9 cellular contexts compared by ENCODE assay signal in genomic region chr19:18233224-18233825, GRCh38. TPM values are rescaled to one million over a fixed set of nuclear protein-coding genes. Genes with fewer than 3 reads are reported as not detected.
A peak's percentile ranks its signal among the peaks of the same experiment; 100 is the strongest.
DNase-seq lines count a peak whose midpoint lies in the region; ATAC-seq and TF ChIP-seq lines count a peak whose summit lies in the region.
"Had no signal": no experiment of that assay in that cellular context is flagged by ENCODE, and none has a peak within 500 bp of the region (broad histone marks: within the 10 kb centered on the region; RNA-seq: fewer than 3 reads in every experiment).

No MANE protein-coding gene starts in this region.

- no peak overlapping the region for H2BK15ac ChIP-seq in mesenchymal stem cell (ENCODE audit: low read depth, poor library complexity, severe bottlenecking)

- peaks cover 0 to 12% (median 3%) of the 10 kb centered on the region in 12 donors for H3K9me3 ChIP-seq in heart left ventricle
- H3K9me3 ChIP-seq in right atrium auricular region: peaks cover 0 to 12% of the 10 kb centered on the region in 2 donors
- no peaks in the 10 kb centered on the region for H3K9me3 ChIP-seq in SK-N-SH
- H3K9me3 ChIP-seq in mesenchymal stem cell (ENCODE audit: control insufficient read depth, low read length): no peaks in the 10 kb centered on the region
- H3K9me3 ChIP-seq: neutrophil had no signal

- in situ Hi-C loops in T47D (cut with HindIII; ENCODE audit: low pct_unique_long_range_greater_than_20kb, low sequenced_read_pairs): no loop called here

- 15 to 21% (median 17%) methylated on average over 35 to 37 of the region's 37 CpGs for WGBS in heart left ventricle, 4 donors
- WGBS in SK-N-SH (ENCODE audit: low lambda C conversion rate): 29% methylated on average over 33 of the region's 37 CpGs
- WGBS in mesenchymal stem cell: 25% methylated on average over 30 of the region's 37 CpGs

- DNase-seq in heart left ventricle (peak in 4 of 5 donors; percentile 32 to 69 (median 45)), right atrium auricular region (ENCODE audit: low spot score) (no peak), SK-N-SH (peak; percentile 83), T47D (ENCODE audit: low read depth in 1 of 2, low spot score in 1 of 2) (peak; percentile 77 to 78), mesenchymal stem cell (peak; percentile 63), NCI-H1436 (lab: John Stamatoyannopoulos, UW) (no peak), middle frontal gyrus (ENCODE audit: extremely low spot score, low spot score) (no peak)

- H2AFZ ChIP-seq in SK-N-SH (ENCODE audit: low read depth): no peak overlapping the region
- H2AFZ ChIP-seq in mesenchymal stem cell (ENCODE audit: low read depth, low read length): no peak overlapping the region

- no peaks in the 10 kb centered on the region for H3K36me3 ChIP-seq in heart left ventricle
- H3K36me3 ChIP-seq in right atrium auricular region: no peaks in the 10 kb centered on the region
- H3K36me3 ChIP-seq in SK-N-SH (replicated peaks in 1 of 2; ENCODE audit: control insufficient read depth in 1 of 2, insufficient read depth in 2 of 2, low read length in 1 of 2): no peaks in the 10 kb centered on the region
- no peaks in the 10 kb centered on the region for H3K36me3 ChIP-seq in mesenchymal stem cell (ENCODE audit: control insufficient read depth in 1 of 2, insufficient read depth in 2 of 2, low read depth in 1 of 2, low read length in 2 of 2)
- H3K36me3 ChIP-seq: neutrophil had no signal

- H2BK5ac ChIP-seq in mesenchymal stem cell (ENCODE audit: low read depth, low read length, poor library complexity, severe bottlenecking): no peak overlapping the region

- POLR2A ChIA-PET in SK-N-SH (lab: Yijun Ruan, JAX): interaction anchor here (0.9 to 1.8 kb wide), 4 partner anchors 9 to 183 kb away, joined by 3 to 7 read pairs (median 4); no protein-coding TSS in a partner anchor

- no peak for TF ChIP-seq EP300 in SK-N-SH (IDR thresholded peaks at IDR 0.05; ENCODE audit: borderline replicate concordance in 1 of 2, low read depth in 1 of 2, low read length in 1 of 2)

- H3K4me3 ChIP-seq in heart left ventricle (no peak overlapping the region), right atrium auricular region (no peak overlapping the region), SK-N-SH (ENCODE audit: low read depth in 2 of 2, low read length in 1 of 2) (peak overlapping the region; percentile 35 to 42; a peak in 3 of 4 replicates), mesenchymal stem cell (ENCODE audit: insufficient read depth in 1 of 2, low read depth in 1 of 2, low read length in 2 of 2) (no peak overlapping the region)

- peak in 3 of 4 donors; percentile 43 to 57 (median 43) for ATAC-seq in heart left ventricle
- no peak for ATAC-seq in GM19328 (IDR thresholded peaks at IDR 0.05; ENCODE audit: unreplicated experiment)

- H3K4me1 ChIP-seq in heart left ventricle (peaks cover 0 to 17% (median 2%) of the 10 kb centered on the region in 12 donors), right atrium auricular region (peaks cover 0 to 9% of the 10 kb centered on the region in 2 donors), SK-N-SH (ENCODE audit: control insufficient read depth in 1 of 2, insufficient read depth in 2 of 2, low read depth in 1 of 2, low read length in 1 of 2) (peaks cover 0 to 11% of the 10 kb centered on the region in 2 experiments; a peak in 1 of 4 replicates), mesenchymal stem cell (ENCODE audit: control insufficient read depth, insufficient read depth, low read depth, low read length) (peaks cover 7% of the 10 kb centered on the region)

- H2BK12ac ChIP-seq in mesenchymal stem cell (ENCODE audit: low read length in 2 of 2): no peak overlapping the region

- TF ChIP-seq CTCF in heart left ventricle (IDR thresholded peaks at IDR 0.05) (no peak), right atrium auricular region (IDR thresholded peaks at IDR 0.05) (no peak), SK-N-SH (IDR thresholded peaks at IDR 0.05) (no peak)

- H3K9ac ChIP-seq in SK-N-SH: no peak overlapping the region
- H3K9ac ChIP-seq in mesenchymal stem cell (ENCODE audit: low read length): no peak overlapping the region

- intact Hi-C loops in heart left ventricle (cut with DNase I): no loop called here

- no peak overlapping the region for H3K18ac ChIP-seq in mesenchymal stem cell (ENCODE audit: low read depth in 1 of 2, low read length in 2 of 2)

- no peak for TF ChIP-seq POLR2A in heart left ventricle (IDR thresholded peaks at IDR 0.05)

- no peak for TF ChIP-seq RAD21 in SK-N-SH (IDR thresholded peaks at IDR 0.05; ENCODE audit: low read length)

- H3K79me2 ChIP-seq in SK-N-SH (ENCODE audit: insufficient read depth): no peaks in the 10 kb centered on the region

- no peak overlapping the region for H4K8ac ChIP-seq in mesenchymal stem cell (ENCODE audit: low read length)

- no peak overlapping the region for H3K4ac ChIP-seq in mesenchymal stem cell (ENCODE audit: low read depth in 1 of 2, low read length in 2 of 2)

- CTCF ChIA-PET in SK-N-SH (lab: Yijun Ruan, JAX): interaction anchor here (0.7 to 4.6 kb wide), 17 partner anchors 11 to 941 kb away, joined by 3 to 82 read pairs (median 8); partner anchors contain the start of genes LSM4, MPV17L2, RAB3A and SSBP4

- no peak overlapping the region for H3K23ac ChIP-seq in mesenchymal stem cell (ENCODE audit: low read length in 2 of 2)

- no peak overlapping the region for H2AK5ac ChIP-seq in mesenchymal stem cell (ENCODE audit: low read length, severe bottlenecking)

- H4K20me1 ChIP-seq in SK-N-SH (ENCODE audit: insufficient read depth): no peaks in the 10 kb centered on the region

- H4K91ac ChIP-seq in mesenchymal stem cell (ENCODE audit: low read length): no peak overlapping the region

- no peaks in the 10 kb centered on the region for H3F3A ChIP-seq in SK-N-SH (replicated peaks; ENCODE audit: insufficient read depth)

- H3K9me2 ChIP-seq in SK-N-SH: no peaks in the 10 kb centered on the region

- H3K27ac ChIP-seq in heart left ventricle (no peak overlapping the region), right atrium auricular region (no peak overlapping the region), SK-N-SH (ENCODE audit: low read depth in 2 of 2, low read length in 1 of 2) (no peak overlapping the region; a peak in 1 of 4 replicates), mesenchymal stem cell (ENCODE audit: low read length, poor library complexity, severe bottlenecking) (no peak overlapping the region)
- H3K27ac ChIP-seq: neutrophil had no signal

- no peak overlapping the region for H2BK120ac ChIP-seq in mesenchymal stem cell (ENCODE audit: low read depth, low read length)

- no peaks in the 10 kb centered on the region for H3K79me1 ChIP-seq in mesenchymal stem cell (replicated peaks; ENCODE audit: low read length, poor library complexity, severe bottlenecking)

- H3K27me3 ChIP-seq in heart left ventricle (peaks cover 2 to 65% (median 24%) of the 10 kb centered on the region in 9 donors), right atrium auricular region (no peaks in the 10 kb centered on the region), SK-N-SH (ENCODE audit: insufficient read depth) (no peaks in the 10 kb centered on the region), mesenchymal stem cell (ENCODE audit: control insufficient read depth in 1 of 2, insufficient read depth in 1 of 2, low read length in 2 of 2) (peaks cover 39 to 72% of the 10 kb centered on the region in 2 experiments)

- H3K14ac ChIP-seq in mesenchymal stem cell (ENCODE audit: low read length in 2 of 2): no peak overlapping the region

- H3K4me2 ChIP-seq in SK-N-SH (no peak overlapping the region; the same call in 1 of the 2 replicates), mesenchymal stem cell (ENCODE audit: low read length, poor library complexity, severe bottlenecking) (no peak overlapping the region)

RNA-seq across cellular contexts. Expression of gene PDE4C, which starts 7.1 kb away (rescaled TPM):
- 1 to 10 TPM in 5 of 9 donors, under 1 TPM in 3, not detected in 1; 0.16 to 3.6 (median 1.1) TPM for total RNA-seq in heart left ventricle
- 1 to 10 TPM in 1 of 2 donors, under 1 TPM in 1; 0.82 to 4.6 TPM for polyA plus RNA-seq in heart left ventricle
- total RNA-seq in right atrium auricular region: 1 to 10 TPM in 1 of 2 donors, not detected in 1; 1.4 TPM
- 0.36 and 1.0 TPM in 2 replicates for polyA plus RNA-seq in SK-N-SH (2012; rRNA removed)
- 0.05 and 0.26 TPM in 2 replicates for polyA plus RNA-seq in SK-N-SH (2012; cell fraction: cytosol; rRNA removed)
- 4.1 and 8.2 TPM in 2 replicates for polyA plus RNA-seq in SK-N-SH (2012; cell fraction: nucleus; rRNA removed)
- polyA plus RNA-seq in mesenchymal stem cell (2013, experiment 1 of 2): 0.04 TPM
- polyA plus RNA-seq in mesenchymal stem cell (2013, experiment 2 of 2): not detected

RNA-seq across cellular contexts. Expression of gene RAB3A, which starts 29.5 kb away (rescaled TPM):
- total RNA-seq in heart left ventricle: 10 to 100 TPM in 8 of 9 donors, 1 to 10 TPM in 1; 6.9 to 39.2 (median 31.5) TPM
- 10 to 100 TPM; 17.2 to 20.1 TPM for polyA plus RNA-seq in heart left ventricle
- 10 to 100 TPM in 1 of 2 donors, 1 to 10 TPM in 1; 8.6 to 27.0 TPM for total RNA-seq in right atrium auricular region
- polyA plus RNA-seq in SK-N-SH (2012; rRNA removed): 9.1 and 9.7 TPM in 2 replicates
- polyA plus RNA-seq in SK-N-SH (2012; cell fraction: cytosol; rRNA removed): 7.7 and 10.0 TPM in 2 replicates
- polyA plus RNA-seq in SK-N-SH (2012; cell fraction: nucleus; rRNA removed): 13.1 and 19.6 TPM in 2 replicates
- 5.6 TPM for polyA plus RNA-seq in mesenchymal stem cell (2013, experiment 1 of 2)
- polyA plus RNA-seq in mesenchymal stem cell (2013, experiment 2 of 2): 5.8 TPM

RNA-seq across cellular contexts. Expression of gene MPV17L2, which starts 40.3 kb away (rescaled TPM):
- total RNA-seq in heart left ventricle (10 to 100 TPM; 10.6 to 37.4 (median 14.8) TPM), right atrium auricular region (10 to 100 TPM; 28.3 to 40.8 TPM)
- polyA plus RNA-seq in heart left ventricle (10 to 100 TPM; 24.7 to 59.3 TPM), SK-N-SH (2012; rRNA removed) (17.5 and 20.6 TPM in 2 replicates)
- 9.7 and 13.5 TPM in 2 replicates for polyA plus RNA-seq in SK-N-SH (2012; cell fraction: cytosol; rRNA removed)
- 8.2 and 8.6 TPM in 2 replicates for polyA plus RNA-seq in SK-N-SH (2012; cell fraction: nucleus; rRNA removed)
- polyA plus RNA-seq in mesenchymal stem cell (2013, experiment 1 of 2): 19.7 TPM
- polyA plus RNA-seq in mesenchymal stem cell (2013, experiment 2 of 2): 20.2 TPM

RNA-seq across cellular contexts. Expression of gene IQCN, which starts 40.9 kb away (rescaled TPM):
- 1 to 10 TPM in 4 of 9 donors, under 1 TPM in 5; 0.24 to 2.4 (median 0.75) TPM for total RNA-seq in heart left ventricle
- polyA plus RNA-seq in heart left ventricle: 1 to 10 TPM in 1 of 2 donors, under 1 TPM in 1; 0.28 to 2.8 TPM
- total RNA-seq in right atrium auricular region: 1 to 10 TPM in 1 of 2 donors, under 1 TPM in 1; 0.52 to 1.5 TPM
- polyA plus RNA-seq in SK-N-SH (2012; rRNA removed): 1.9 and 2.5 TPM in 2 replicates
- 0.19 and 0.41 TPM in 2 replicates for polyA plus RNA-seq in SK-N-SH (2012; cell fraction: cytosol; rRNA removed)
- polyA plus RNA-seq in SK-N-SH (2012; cell fraction: nucleus; rRNA removed): 16.0 and 19.5 TPM in 2 replicates
- polyA plus RNA-seq in mesenchymal stem cell (2013, experiment 1 of 2): 0.30 TPM
- polyA plus RNA-seq in mesenchymal stem cell (2013, experiment 2 of 2): 0.33 TPM

RNA-seq across cellular contexts. Expression of gene JUND, which starts 48.1 kb away (rescaled TPM):
- total RNA-seq in heart left ventricle (100 to 1,000 TPM in 7 of 9 donors, 10 to 100 TPM in 2; 80.2 to 352 (median 137) TPM), right atrium auricular region (100 to 1,000 TPM; 240 to 420 TPM)
- polyA plus RNA-seq in heart left ventricle (100 to 1,000 TPM; 114 to 236 TPM), SK-N-SH (2012; rRNA removed) (92.5 and 115 TPM in 2 replicates)
- 55.4 and 101 TPM in 2 replicates for polyA plus RNA-seq in SK-N-SH (2012; cell fraction: cytosol; rRNA removed)
- 125 and 131 TPM in 2 replicates for polyA plus RNA-seq in SK-N-SH (2012; cell fraction: nucleus; rRNA removed)
- polyA plus RNA-seq in mesenchymal stem cell (2013, experiment 1 of 2): 173 TPM
- 178 TPM for polyA plus RNA-seq in mesenchymal stem cell (2013, experiment 2 of 2)

Comparison
In these comparisons a context has a peak if more than half of its experiments do, and no peak if none do; other contexts are left out.
1. DNase-seq: peak in heart left ventricle (4 of 5), SK-N-SH (single experiment), T47D (2 of 2) and mesenchymal stem cell (single experiment); none in right atrium auricular region (single experiment), NCI-H1436 (single experiment) and middle frontal gyrus (single experiment).
2. H3K4me3 ChIP-seq: peak in SK-N-SH (2 of 2); none in heart left ventricle (0 of 12), right atrium auricular region (0 of 2) and mesenchymal stem cell (0 of 2).